ENCODE assay signal across 9 cellular contexts in the genomic region with DNA sequence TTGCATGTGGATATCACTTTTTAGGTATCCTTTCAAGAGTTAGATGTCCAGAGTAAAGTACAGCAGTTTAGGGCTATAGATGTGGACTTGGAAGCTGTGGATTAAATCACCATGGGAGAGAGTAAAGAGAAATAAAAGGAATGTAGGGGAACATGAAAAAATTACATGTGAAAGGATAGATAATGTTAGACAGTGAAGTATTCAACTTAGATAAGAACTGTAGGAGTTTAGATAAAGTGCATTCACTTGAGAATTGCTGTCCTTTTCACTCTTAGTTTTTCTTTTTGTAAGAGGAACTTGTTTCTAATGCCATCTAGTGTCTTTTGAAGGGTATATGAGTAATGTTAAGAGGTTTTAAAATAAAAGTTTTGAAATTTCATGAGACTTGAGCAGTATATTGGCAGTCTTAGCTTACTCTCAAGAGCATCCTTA. TPM values are rescaled to one million over a fixed set of nuclear protein-coding genes. Genes with fewer than 3 reads are reported as not detected.
DNase-seq lines count a peak whose midpoint lies in the region; ATAC-seq, FAIRE-seq and TF ChIP-seq lines count a peak whose summit lies in the region.
"Had no signal": no experiment of that assay in that cellular context is flagged by ENCODE, and none has a peak within 500 bp of the region (broad histone marks: within the 10 kb centered on the region; RNA-seq: fewer than 3 reads in every experiment).

No MANE protein-coding gene starts in this region.

- TF ChIP-seq EP300 in SK-N-SH (IDR thresholded peaks at IDR 0.05; ENCODE audit: borderline replicate concordance in 1 of 2, low read depth in 1 of 2, low read length in 1 of 2) = no peak

- DNase-seq in GM13977 (ENCODE audit: low spot score) (peak; percentile 18), SK-N-SH (no peak), fibroblast of lung (ENCODE audit: low read depth in 2 of 2) (peak; percentile 61 to 74), HTR-8/SVneo (ENCODE audit: insufficient read length, low spot score) (no peak)
- DNase-seq: activated CD8-positive, alpha-beta memory T cell treated with anti-CD3 and anti-CD28 coated beads, Interleukin-2, amount 50 U/mL, for 4 hours had no signal

- H3F3A ChIP-seq in SK-N-SH (replicated peaks; ENCODE audit: insufficient read depth) = peaks cover 20% of the 10 kb centered on the region

- H3K36me3 ChIP-seq in SK-N-SH (replicated peaks in 1 of 2; ENCODE audit: control insufficient read depth in 1 of 2, insufficient read depth in 2 of 2, low read length in 1 of 2) = no peaks in the 10 kb centered on the region
- H3K36me3 ChIP-seq in fibroblast of lung (ENCODE audit: control insufficient read depth, insufficient read depth, low read length) = no peaks in the 10 kb centered on the region

- TF ChIP-seq CTCF in 22Rv1 (IDR thresholded peaks at IDR 0.05) = peak; percentile 22
- TF ChIP-seq CTCF in GM13977 (IDR thresholded peaks at IDR 0.05; ENCODE audit: extremely low read depth, insufficient read depth, missing control alignments) = peak; percentile 27
- TF ChIP-seq CTCF in SK-N-SH (IDR thresholded peaks at IDR 0.05) = peak; percentile 56
- TF ChIP-seq CTCF in fibroblast of lung (conservative IDR thresholded peaks at IDR 0.05 in 1 of 2, IDR thresholded peaks at IDR 0.05 in 1 of 2; ENCODE audit: low read depth in 1 of 2, low read length in 2 of 2) = peak in 1 of 2 donors; percentile 18

- peaks cover 50% of the 10 kb centered on the region; the same call in 1 of the 2 replicates for H3K79me2 ChIP-seq in SK-N-SH (ENCODE audit: insufficient read depth)
- H3K79me2 ChIP-seq in fibroblast of lung (ENCODE audit: control insufficient read depth, insufficient read depth, low read length) = peaks cover 1% of the 10 kb centered on the region

- H3K9ac ChIP-seq in SK-N-SH (no peak overlapping the region), fibroblast of lung (ENCODE audit: insufficient read depth, low read length) (no peak overlapping the region)

- H3K27ac ChIP-seq in 22Rv1 (no peak overlapping the region), SK-N-SH (ENCODE audit: low read depth in 2 of 2, low read length in 1 of 2) (no peak overlapping the region), fibroblast of lung (ENCODE audit: insufficient read depth, low read length) (no peak overlapping the region)

- H2AFZ ChIP-seq in SK-N-SH (ENCODE audit: low read depth) (no peak overlapping the region), fibroblast of lung (ENCODE audit: low read length) (no peak overlapping the region)

- no peaks in the 10 kb centered on the region for H3K27me3 ChIP-seq in SK-N-SH (ENCODE audit: insufficient read depth)
- H3K27me3 ChIP-seq in fibroblast of lung (ENCODE audit: control insufficient read depth, insufficient read depth, low read length) = no peaks in the 10 kb centered on the region

- 0 out of 2 replicates have a peak overlapping the region, but pooled peaks have one; percentile 1 for H3K4me2 ChIP-seq in SK-N-SH
- peak overlapping the region; percentile 40 for H3K4me2 ChIP-seq in fibroblast of lung (ENCODE audit: extremely low read depth, insufficient read depth, low read length)

- H3K9me3 ChIP-seq in SK-N-SH = no peaks in the 10 kb centered on the region
- no peaks in the 10 kb centered on the region for H3K9me3 ChIP-seq in fibroblast of lung (ENCODE audit: control insufficient read depth, insufficient read depth, low read depth, low read length)

- POLR2A ChIA-PET in SK-N-SH (lab: Yijun Ruan, JAX) = no interaction called here

- CTCF ChIA-PET in SK-N-SH (lab: Yijun Ruan, JAX) = interaction anchor here (0.9 to 1.1 kb wide), 2 partner anchors 158 to 272 kb away, joined by 3 to 4 read pairs; a partner anchor contains a TSS

- peak; percentile 44 for TF ChIP-seq RAD21 in SK-N-SH (IDR thresholded peaks at IDR 0.05; ENCODE audit: low read length)

- ATAC-seq in GM21381 (IDR thresholded peaks at IDR 0.05; ENCODE audit: unreplicated experiment) = no peak
- no peak for ATAC-seq in GM18873 (IDR thresholded peaks at IDR 0.05; ENCODE audit: low FRiP score, unreplicated experiment)
- ATAC-seq in GM19467 (IDR thresholded peaks at IDR 0.05; ENCODE audit: unreplicated experiment) = no peak

- H3K4me3 ChIP-seq in SK-N-SH (ENCODE audit: low read depth in 2 of 2, low read length in 1 of 2) (no peak overlapping the region), fibroblast of lung (replicated peaks in 1 of 4; ENCODE audit: control extremely low read depth in 1 of 4, insufficient read depth in 1 of 4, low read depth in 3 of 4, low read length in 4 of 4) (no peak overlapping the region)

- H4K20me1 ChIP-seq in SK-N-SH (ENCODE audit: insufficient read depth) (no peaks in the 10 kb centered on the region), fibroblast of lung (ENCODE audit: control insufficient read depth, extremely low read depth, insufficient read depth, low read length) (no peaks in the 10 kb centered on the region)

- in situ Hi-C loops in GM13977 (cut with MboI; ENCODE audit: low pct_unique_long_range_greater_than_20kb, low sequenced_read_pairs, unreplicated experiment) = no loop called here

- no peaks in the 10 kb centered on the region for H3K9me2 ChIP-seq in SK-N-SH

- no peak for FAIRE-seq in HTR-8/SVneo (lab: Jason Lieb, UNC)

- H3K4me1 ChIP-seq in SK-N-SH (ENCODE audit: control insufficient read depth in 1 of 2, insufficient read depth in 2 of 2, low read depth in 1 of 2, low read length in 1 of 2) (peaks cover 2 to 21% of the 10 kb centered on the region in 2 experiments; a peak in 2 of 4 replicates), fibroblast of lung (ENCODE audit: control insufficient read depth, extremely low read depth, insufficient read depth, low read length) (peaks cover 2% of the 10 kb centered on the region)

TF ChIP-seq in SK-N-SH, 30 proteins besides CTCF, POLR2A, EP300 and RAD21:
- TF ChIP-seq GATA2 (CRISPR knock-in tag; IDR thresholded peaks at IDR 0.05) = no peak
- TF ChIP-seq GABPA (IDR thresholded peaks at IDR 0.05; ENCODE audit: low read depth) = no peak
- no peak for TF ChIP-seq MXI1 (IDR thresholded peaks at IDR 0.05; ENCODE audit: low read depth, low read length)
- no peak for TF ChIP-seq NRF1 (IDR thresholded peaks at IDR 0.05; ENCODE audit: low read depth, low read length)
- TF ChIP-seq FOXJ3 (CRISPR knock-in tag; IDR thresholded peaks at IDR 0.05) = no peak
- TF ChIP-seq CHD2 (IDR thresholded peaks at IDR 0.05; ENCODE audit: low read length, partially characterized antibody) = no peak
- TF ChIP-seq, protein P1, sequence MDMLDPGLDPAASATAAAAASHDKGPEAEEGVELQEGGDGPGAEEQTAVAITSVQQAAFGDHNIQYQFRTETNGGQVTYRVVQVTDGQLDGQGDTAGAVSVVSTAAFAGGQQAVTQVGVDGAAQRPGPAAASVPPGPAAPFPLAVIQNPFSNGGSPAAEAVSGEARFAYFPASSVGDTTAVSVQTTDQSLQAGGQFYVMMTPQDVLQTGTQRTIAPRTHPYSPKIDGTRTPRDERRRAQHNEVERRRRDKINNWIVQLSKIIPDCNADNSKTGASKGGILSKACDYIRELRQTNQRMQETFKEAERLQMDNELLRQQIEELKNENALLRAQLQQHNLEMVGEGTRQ (IDR thresholded peaks at IDR 0.05; ENCODE audit: borderline replicate concordance, low read depth, low read length) = no peak
- TF ChIP-seq, protein P2, sequence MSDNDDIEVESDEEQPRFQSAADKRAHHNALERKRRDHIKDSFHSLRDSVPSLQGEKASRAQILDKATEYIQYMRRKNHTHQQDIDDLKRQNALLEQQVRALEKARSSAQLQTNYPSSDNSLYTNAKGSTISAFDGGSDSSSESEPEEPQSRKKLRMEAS (IDR thresholded peaks at IDR 0.05; ENCODE audit: low read depth) = no peak
- TF ChIP-seq RXRA (IDR thresholded peaks at IDR 0.05; ENCODE audit: borderline replicate concordance, low read depth) = no peak

RNA-seq across cellular contexts. Expression of a gene that starts 40.1 kb away (rescaled TPM):
- polyA plus RNA-seq in SK-N-SH (2012; rRNA removed) (53.4 and 69.0 TPM in 2 replicates), fibroblast of lung (17.5 and 24.1 TPM in 2 replicates)
- 15.4 and 23.6 TPM in 2 replicates for polyA plus RNA-seq in SK-N-SH (2012; cell fraction: cytosol; rRNA removed)
- 347 and 352 TPM in 2 replicates for polyA plus RNA-seq in SK-N-SH (2012; cell fraction: nucleus; rRNA removed)
- total RNA-seq in fibroblast of lung = 17.5 and 24.9 TPM in 2 replicates
- polyA plus RNA-seq in fibroblast of lung (2012) = 16.3 and 21.0 TPM in 2 replicates
- 42.1 and 45.3 TPM in 2 replicates for polyA minus RNA-seq in fibroblast of lung (ENCODE audit: low replicate concordance)

Comparison
In these comparisons a context has a peak if more than half of its experiments do, and no peak if none do; other contexts are left out.
1. DNase-seq: peak in GM13977 (single experiment) and fibroblast of lung (2 of 2); none in SK-N-SH (single experiment) and HTR-8/SVneo (single experiment).